ENCODE assay signal across 9 cellular contexts in the genomic region with DNA sequence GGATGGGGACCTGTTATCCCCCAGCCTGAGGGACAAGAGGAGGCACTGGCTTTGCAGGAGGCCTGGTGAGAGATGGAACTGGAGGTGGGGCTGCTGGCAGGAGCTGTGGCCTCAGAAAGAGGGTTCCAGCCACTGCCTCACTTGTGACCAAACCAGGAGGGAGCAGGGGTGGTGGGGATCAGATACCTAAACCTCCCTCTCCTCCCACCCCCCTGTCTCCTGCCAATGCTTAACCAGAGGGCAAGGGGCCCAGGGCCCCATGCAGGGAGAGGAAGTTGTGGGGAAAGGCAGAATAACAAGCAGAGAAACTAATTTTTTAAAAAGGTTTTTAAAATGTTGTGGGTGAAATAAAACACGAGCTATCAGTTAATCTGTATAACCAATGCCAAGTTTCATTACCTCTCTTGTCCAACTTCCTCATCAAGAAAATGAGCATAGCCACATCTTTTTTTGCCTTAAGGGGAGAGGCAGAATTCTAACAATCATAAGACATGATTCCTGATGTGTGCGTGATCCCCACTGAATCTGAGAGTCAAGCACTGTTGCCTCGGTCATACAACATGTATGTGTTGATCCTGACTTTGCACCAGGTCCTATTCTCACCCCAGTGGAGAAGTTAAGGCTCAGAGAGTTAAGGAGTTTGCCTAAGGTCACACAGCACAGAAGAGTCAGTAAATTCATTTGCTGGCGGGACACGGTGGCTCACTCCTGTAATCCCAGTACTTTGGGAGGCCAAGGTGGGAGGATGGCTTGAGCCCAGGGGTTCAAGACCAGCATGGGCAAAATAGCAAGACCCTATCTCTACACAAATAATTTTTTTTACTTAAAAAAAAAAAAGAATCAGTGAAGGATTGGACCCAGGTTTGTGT. TPM values are rescaled to one million over a fixed set of nuclear protein-coding genes. Genes with fewer than 3 reads are reported as not detected.
DNase-seq lines count a peak whose midpoint lies in the region; ATAC-seq and TF ChIP-seq lines count a peak whose summit lies in the region.
"Had no signal": no experiment of that assay in that cellular context is flagged by ENCODE, and none has a peak within 500 bp of the region (broad histone marks: within the 10 kb centered on the region; RNA-seq: fewer than 3 reads in every experiment).

No MANE protein-coding gene starts in this region.

- no peak for TF ChIP-seq CTCF in HCT116 (IDR thresholded peaks at IDR 0.05 in 2 of 3, conservative IDR thresholded peaks at IDR 0.05 in 1 of 3; ENCODE audit: borderline replicate concordance in 1 of 3, insufficient read depth in 1 of 3, low read depth in 2 of 3, low read length in 2 of 3)
- no peak for TF ChIP-seq CTCF in natural killer cell (IDR thresholded peaks at IDR 0.05)
- TF ChIP-seq CTCF in upper lobe of left lung (IDR thresholded peaks at IDR 0.05) = no peak

- peak overlapping the region; percentile 22 for H3K4me3 Mint-ChIP-seq in activated T-helper 2 cell treated with anti-CD3 and anti-CD28 coated beads, Interferon-gamma antibody, Interleukin-2, Interleukin-4, amounts not matched to agents 10 μg/mL and 5 μg/mL and 100 μg/mL, durations not matched to agents 14 hours and 24 hours and 36 hours (ENCODE audit: low read depth)
- H3K4me3 Mint-ChIP-seq in natural killer cell = no peak overlapping the region

- DNase-seq in HCT116 (ENCODE audit: low read depth, low spot score) = no peak
- DNase-seq in NOMO-1 (lab: John Stamatoyannopoulos, UW; ENCODE audit: unreplicated experiment in 2 of 2) = peak; percentile 34 to 56
- no peak for DNase-seq in activated T-helper 2 cell treated with anti-CD3 and anti-CD28 coated beads, Interferon-gamma antibody, Interleukin-2, Interleukin-4, amounts not matched to agents 10 μg/mL and 5 μg/mL and 100 μg/mL, durations not matched to agents 14 hours and 24 hours and 36 hours (ENCODE audit: low spot score)
- no peak for DNase-seq in natural killer cell
- no peak for DNase-seq in NCI-H1694 treated with DMSO at 0.1 percent for 48 hours (lab: John Stamatoyannopoulos, UW)
- DNase-seq in upper lobe of left lung = no peak
- DNase-seq in NCI-H1417 (lab: John Stamatoyannopoulos, UW) = no peak
- DNase-seq: NCI-H510A treated with DMSO at 0.1 percent for 48 hours had no signal

- H3K27ac Mint-ChIP-seq in activated T-helper 2 cell treated with anti-CD3 and anti-CD28 coated beads, Interferon-gamma antibody, Interleukin-2, Interleukin-4, amounts not matched to agents 10 μg/mL and 5 μg/mL and 100 μg/mL, durations not matched to agents 14 hours and 24 hours and 36 hours = peak overlapping the region; percentile 65
- peak overlapping the region; percentile 80 to 87 for H3K27ac Mint-ChIP-seq in natural killer cell

- CTCF ChIA-PET in HCT116 (lab: Charles Lee) = no interaction called here

- peak overlapping the region; percentile 6; the same call in 1 of the 2 replicates for H3K4me2 ChIP-seq in HCT116 (ENCODE audit: low read length)

- no peak overlapping the region for H2AFZ ChIP-seq in HCT116 (ENCODE audit: low read depth, low read length, poor library complexity, severe bottlenecking)

- intact Hi-C loops in HCT116 (cut with micrococcal nuclease) = no loop called here
- intact Hi-C loops in activated T-helper 2 cell treated with anti-CD3 and anti-CD28 coated beads, Interferon-gamma antibody, Interleukin-2, Interleukin-4, amounts not matched to agents 10 μg/mL and 5 μg/mL and 100 μg/mL, durations not matched to agents 14 hours and 24 hours and 36 hours (cut with micrococcal nuclease) = no loop called here
- intact Hi-C loops in natural killer cell (cut with micrococcal nuclease) = no loop called here

- no peak for TF ChIP-seq POLR2A in HCT116 (IDR thresholded peaks at IDR 0.05; ENCODE audit: borderline replicate concordance, extremely low read depth, insufficient read depth, insufficient read length)
- no peak for TF ChIP-seq POLR2A in upper lobe of left lung (IDR thresholded peaks at IDR 0.05)

- H4K20me1 ChIP-seq in HCT116 (ENCODE audit: insufficient read depth) = no peaks in the 10 kb centered on the region

- H3K4me1 Mint-ChIP-seq in activated T-helper 2 cell treated with anti-CD3 and anti-CD28 coated beads, Interferon-gamma antibody, Interleukin-2, Interleukin-4, amounts not matched to agents 10 μg/mL and 5 μg/mL and 100 μg/mL, durations not matched to agents 14 hours and 24 hours and 36 hours (ENCODE audit: low read depth) = peaks cover 30% of the 10 kb centered on the region
- peaks cover 27 to 55% of the 10 kb centered on the region in 2 donors for H3K4me1 Mint-ChIP-seq in natural killer cell

- 73 to 83% methylated on average over 5 of the region's 5 CpGs for WGBS in upper lobe of left lung, 2 donors

- H3K9me3 ChIP-seq in HCT116 (ENCODE audit: control insufficient read depth in 1 of 2, insufficient read depth in 1 of 2, low read depth in 1 of 2, low read length in 2 of 2) = peaks cover 0 to 2% of the 10 kb centered on the region in 2 experiments; a peak in 1 of 4 replicates
- peaks cover 8 to 36% (median 23%) of the 10 kb centered on the region in 4 donors for H3K9me3 ChIP-seq in upper lobe of left lung

- H3K36me3 Mint-ChIP-seq in activated T-helper 2 cell treated with anti-CD3 and anti-CD28 coated beads, Interferon-gamma antibody, Interleukin-2, Interleukin-4, amounts not matched to agents 10 μg/mL and 5 μg/mL and 100 μg/mL, durations not matched to agents 14 hours and 24 hours and 36 hours (ENCODE audit: low read depth) = peaks cover 97% of the 10 kb centered on the region
- H3K36me3 Mint-ChIP-seq in natural killer cell = peaks cover 15% of the 10 kb centered on the region

- no peaks in the 10 kb centered on the region for H3K79me2 ChIP-seq in HCT116 (ENCODE audit: insufficient read depth, low read length)

- H3K36me3 ChIP-seq in HCT116 (ENCODE audit: control insufficient read depth in 1 of 2, insufficient read depth in 2 of 2, low read length in 2 of 2) = peaks cover 0 to 16% of the 10 kb centered on the region in 2 experiments; a peak in 2 of 4 replicates
- H3K36me3 ChIP-seq in upper lobe of left lung = peaks cover 18 to 68% (median 50%) of the 10 kb centered on the region in 4 donors

- no peak overlapping the region for H3K27ac ChIP-seq in HCT116 (ENCODE audit: low read depth, low read length)
- H3K27ac ChIP-seq in upper lobe of left lung = peak overlapping the region in 1 of 4 donors; percentile 40

- POLR2A ChIA-PET in HCT116 (lab: Charles Lee) = interaction anchor here (1.2 kb wide), 1 partner anchor 10 kb away, joined by 3 read pairs; no protein-coding TSS in a partner anchor

- H3K27me3 ChIP-seq in HCT116 (ENCODE audit: insufficient read depth, low read length) (no peaks in the 10 kb centered on the region), upper lobe of left lung (no peaks in the 10 kb centered on the region)

- no peak for TF ChIP-seq EP300 in upper lobe of left lung (IDR thresholded peaks at IDR 0.05)

- H3K27me3 Mint-ChIP-seq in activated T-helper 2 cell treated with anti-CD3 and anti-CD28 coated beads, Interferon-gamma antibody, Interleukin-2, Interleukin-4, amounts not matched to agents 10 μg/mL and 5 μg/mL and 100 μg/mL, durations not matched to agents 14 hours and 24 hours and 36 hours (ENCODE audit: low read depth) = no peaks in the 10 kb centered on the region
- H3K27me3 Mint-ChIP-seq in natural killer cell (ENCODE audit: low read depth in 2 of 2) = no peaks in the 10 kb centered on the region

- RAD21 ChIA-PET in HCT116 (lab: Charles Lee; ENCODE audit: low non-redundant PET in 1 of 2, low total read pairs in 2 of 2, uncharacterized antibody in 2 of 2, unreplicated experiment in 2 of 2) = no interaction called here

- no peaks in the 10 kb centered on the region for H3K9me2 ChIP-seq in HCT116 (ENCODE audit: insufficient read depth)

- peaks cover 39% of the 10 kb centered on the region for H3K9me3 Mint-ChIP-seq in activated T-helper 2 cell treated with anti-CD3 and anti-CD28 coated beads, Interferon-gamma antibody, Interleukin-2, Interleukin-4, amounts not matched to agents 10 μg/mL and 5 μg/mL and 100 μg/mL, durations not matched to agents 14 hours and 24 hours and 36 hours
- H3K9me3 Mint-ChIP-seq in natural killer cell = no peaks in the 10 kb centered on the region

- no peak for TF ChIP-seq RAD21 in HCT116 (IDR thresholded peaks at IDR 0.05; ENCODE audit: low read depth)

- ATAC-seq in HCT116 (no peak), natural killer cell (no peak), upper lobe of left lung (ENCODE audit: low FRiP score in 2 of 2) (no peak), GM19463 (IDR thresholded peaks at IDR 0.05; ENCODE audit: unreplicated experiment) (no peak)

- no peak overlapping the region for H3K9ac ChIP-seq in HCT116 (ENCODE audit: low read length)

- no TSS peak for BruUV-seq in HCT116 (replicated peaks; lab: Mats Ljungman, UMichigan)

- H3K4me1 ChIP-seq in HCT116 (ENCODE audit: control insufficient read depth in 1 of 2, insufficient read depth in 2 of 2, low read length in 2 of 2) = peaks cover 39 to 67% of the 10 kb centered on the region in 2 experiments
- peaks cover 0 to 7% (median 3%) of the 10 kb centered on the region in 4 donors for H3K4me1 ChIP-seq in upper lobe of left lung

- H3K4me3 ChIP-seq in HCT116 (replicated peaks in 1 of 2; ENCODE audit: low read depth in 1 of 2, low read length in 2 of 2) (no peak overlapping the region), upper lobe of left lung (no peak overlapping the region)

RNA-seq across cellular contexts. Expression of a gene that starts 12.9 kb away (rescaled TPM):
- total RNA-seq in HCT116 (2021; ENCODE audit: unreplicated experiment) (123 TPM), natural killer cell (100 to 1,000 TPM; 226 to 270 (median 231) TPM), upper lobe of left lung (100 to 1,000 TPM in 2 of 6 donors, 10 to 100 TPM in 4; 40.4 to 153 (median 91.8) TPM)
- polyA plus RNA-seq in HCT116 (2012) = 416 TPM in 2 replicates
- 257 and 271 TPM in 2 replicates for total RNA-seq in activated T-helper 2 cell treated with anti-CD3 and anti-CD28 coated beads, Interferon-gamma antibody, Interleukin-2, Interleukin-4, amounts not matched to agents 10 μg/mL and 5 μg/mL and 100 μg/mL, durations not matched to agents 14 hours and 24 hours and 36 hours

RNA-seq across cellular contexts. Expression of a gene that starts 24.4 kb away (rescaled TPM):
- total RNA-seq in HCT116 (2021; ENCODE audit: unreplicated experiment) = 0.71 TPM
- polyA plus RNA-seq in HCT116 (2012) = 0.46 and 0.52 TPM in 2 replicates
- 0.28 TPM in 1 of 2 replicates, not detected in the other for total RNA-seq in activated T-helper 2 cell treated with anti-CD3 and anti-CD28 coated beads, Interferon-gamma antibody, Interleukin-2, Interleukin-4, amounts not matched to agents 10 μg/mL and 5 μg/mL and 100 μg/mL, durations not matched to agents 14 hours and 24 hours and 36 hours
- total RNA-seq in natural killer cell = 1 to 10 TPM; 4.0 to 5.4 (median 4.9) TPM
- total RNA-seq in upper lobe of left lung = under 1 TPM in 1 of 6 donors, not detected in 5; 0.34 TPM

RNA-seq across cellular contexts. Expression of a gene that starts 28.9 kb away (rescaled TPM):
- total RNA-seq in HCT116 (2021; ENCODE audit: unreplicated experiment) = 7.8 TPM
- 8.7 and 12.0 TPM in 2 replicates for polyA plus RNA-seq in HCT116 (2012)
- total RNA-seq in activated T-helper 2 cell treated with anti-CD3 and anti-CD28 coated beads, Interferon-gamma antibody, Interleukin-2, Interleukin-4, amounts not matched to agents 10 μg/mL and 5 μg/mL and 100 μg/mL, durations not matched to agents 14 hours and 24 hours and 36 hours = 0.71 TPM in 1 of 2 replicates, not detected in the other
- total RNA-seq in natural killer cell = not detected
- total RNA-seq in upper lobe of left lung = 10 to 100 TPM in 4 of 6 donors, 1 to 10 TPM in 2; 3.8 to 64.9 (median 25.2) TPM

RNA-seq across cellular contexts. Expression of a gene that starts 32.6 kb away (rescaled TPM):
- total RNA-seq in HCT116 (2021; ENCODE audit: unreplicated experiment) (0.32 TPM), natural killer cell (under 1 TPM in 2 of 3 donors, not detected in 1; 0.49 to 0.72 TPM), upper lobe of left lung (10 to 100 TPM in 2 of 6 donors, 1 to 10 TPM in 4; 3.3 to 25.3 (median 7.1) TPM)
- 0.94 and 1.4 TPM in 2 replicates for polyA plus RNA-seq in HCT116 (2012)
- 0.27 TPM in 1 of 2 replicates, not detected in the other for total RNA-seq in activated T-helper 2 cell treated with anti-CD3 and anti-CD28 coated beads, Interferon-gamma antibody, Interleukin-2, Interleukin-4, amounts not matched to agents 10 μg/mL and 5 μg/mL and 100 μg/mL, durations not matched to agents 14 hours and 24 hours and 36 hours

RNA-seq across cellular contexts. Expression of a gene that starts 51.9 kb away (rescaled TPM):
- total RNA-seq in HCT116 (2021; ENCODE audit: unreplicated experiment) (17.4 TPM), natural killer cell (not detected), upper lobe of left lung (100 to 1,000 TPM in 5 of 6 donors, 10 to 100 TPM in 1; 94.3 to 236 (median 195) TPM)
- 28.6 and 32.2 TPM in 2 replicates for polyA plus RNA-seq in HCT116 (2012)
- total RNA-seq in activated T-helper 2 cell treated with anti-CD3 and anti-CD28 coated beads, Interferon-gamma antibody, Interleukin-2, Interleukin-4, amounts not matched to agents 10 μg/mL and 5 μg/mL and 100 μg/mL, durations not matched to agents 14 hours and 24 hours and 36 hours = not detected in 2 replicates

Comparison
In these comparisons a context has a peak if more than half of its experiments do, and no peak if none do; other contexts are left out.
1. DNase-seq: peak in NOMO-1 (2 of 2); none in HCT116 (single experiment), activated T-helper 2 cell treated with anti-CD3 and anti-CD28 coated beads, Interferon-gamma antibody, Interleukin-2, Interleukin-4, amounts not matched to agents 10 μg/mL and 5 μg/mL and 100 μg/mL, durations not matched to agents 14 hours and 24 hours and 36 hours (single experiment), natural killer cell (single experiment), NCI-H1694 treated with DMSO at 0.1 percent for 48 hours (single experiment), upper lobe of left lung (0 of 2) and NCI-H1417 (0 of 3).